ENCODE assay signal across 8 cellular contexts in genomic region chr6:112203577-112204349, GRCh38. TPM values are rescaled to one million over a fixed set of nuclear protein-coding genes. Genes with fewer than 3 reads are reported as not detected.
DNase-seq lines count a peak whose midpoint lies in the region; ATAC-seq lines count a peak whose summit lies in the region.

No MANE protein-coding gene starts in this region.

- no peak overlapping the region for H3K27ac Mint-ChIP-seq in natural killer cell treated with Interleukin-12 subunit alpha and Interleukin-12 subunit beta and Interleukin-15 and Interleukin-18, amount 100 ng/mL, for 72 hours

- peaks cover 40 to 47% of the 10 kb centered on the region in 2 donors for H3K27me3 Mint-ChIP-seq in natural killer cell treated with Interleukin-12 subunit alpha and Interleukin-12 subunit beta and Interleukin-15 and Interleukin-18, amount 100 ng/mL, for 72 hours

- peak; percentile 86 for DNase-seq in EL
- peak; percentile 91 for DNase-seq in amniotic epithelial cell (ENCODE audit: low read depth)
- DNase-seq in lung microvascular endothelial cell (ENCODE audit: low read depth in 2 of 2): peak; percentile 71 to 93
- DNase-seq in C1 segment of cervical spinal cord (lab: John Stamatoyannopoulos, UW): no peak
- no peak for DNase-seq in NCI-H524 (lab: John Stamatoyannopoulos, UW)
- no peak for DNase-seq in natural killer cell treated with Interleukin-12 subunit alpha and Interleukin-12 subunit beta and Interleukin-15 and Interleukin-18, amount 100 ng/mL, for 72 hours (ENCODE audit: low spot score)

- H3K9me3 Mint-ChIP-seq in natural killer cell treated with Interleukin-12 subunit alpha and Interleukin-12 subunit beta and Interleukin-15 and Interleukin-18, amount 100 ng/mL, for 72 hours: peaks cover 6% of the 10 kb centered on the region

- H3K36me3 Mint-ChIP-seq in natural killer cell treated with Interleukin-12 subunit alpha and Interleukin-12 subunit beta and Interleukin-15 and Interleukin-18, amount 100 ng/mL, for 72 hours: no peaks in the 10 kb centered on the region

- H3K4me3 Mint-ChIP-seq in natural killer cell treated with Interleukin-12 subunit alpha and Interleukin-12 subunit beta and Interleukin-15 and Interleukin-18, amount 100 ng/mL, for 72 hours: no peak overlapping the region

- H3K4me1 Mint-ChIP-seq in natural killer cell treated with Interleukin-12 subunit alpha and Interleukin-12 subunit beta and Interleukin-15 and Interleukin-18, amount 100 ng/mL, for 72 hours (ENCODE audit: low read depth in 2 of 2): no peaks in the 10 kb centered on the region

- ATAC-seq in HG02623 (IDR thresholded peaks at IDR 0.05; ENCODE audit: unreplicated experiment) (peak; percentile 59), HG02840 (IDR thresholded peaks at IDR 0.05; ENCODE audit: low FRiP score, unreplicated experiment) (no peak)
- no peak for ATAC-seq in natural killer cell treated with Interleukin-12 subunit alpha and Interleukin-12 subunit beta and Interleukin-15 and Interleukin-18, amount 100 ng/mL, for 72 hours

RNA-seq across cellular contexts. Expression of gene LAMA4, which starts 50.6 kb away (rescaled TPM):
- total RNA-seq in lung microvascular endothelial cell: 456 and 465 TPM in 2 replicates
- not detected for total RNA-seq in natural killer cell treated with Interleukin-12 subunit alpha and Interleukin-12 subunit beta and Interleukin-15 and Interleukin-18, amount 100 ng/mL, for 72 hours

Comparison
In these comparisons a context has a peak if more than half of its experiments do, and no peak if none do; other contexts are left out.
1. DNase-seq: peak in EL (single experiment), amniotic epithelial cell (single experiment) and lung microvascular endothelial cell (2 of 2); none in C1 segment of cervical spinal cord (0 of 14), NCI-H524 (0 of 2) and natural killer cell treated with Interleukin-12 subunit alpha and Interleukin-12 subunit beta and Interleukin-15 and Interleukin-18, amount 100 ng/mL, for 72 hours (single experiment).
2. RNA of gene LAMA4, which starts 50.6 kb away (total RNA-seq): 456 to 465 TPM in lung microvascular endothelial cell; not detected in natural killer cell treated with Interleukin-12 subunit alpha and Interleukin-12 subunit beta and Interleukin-15 and Interleukin-18, amount 100 ng/mL, for 72 hours; every median in the first group is over 100 times any median in the second.